In the genomic region with DNA sequence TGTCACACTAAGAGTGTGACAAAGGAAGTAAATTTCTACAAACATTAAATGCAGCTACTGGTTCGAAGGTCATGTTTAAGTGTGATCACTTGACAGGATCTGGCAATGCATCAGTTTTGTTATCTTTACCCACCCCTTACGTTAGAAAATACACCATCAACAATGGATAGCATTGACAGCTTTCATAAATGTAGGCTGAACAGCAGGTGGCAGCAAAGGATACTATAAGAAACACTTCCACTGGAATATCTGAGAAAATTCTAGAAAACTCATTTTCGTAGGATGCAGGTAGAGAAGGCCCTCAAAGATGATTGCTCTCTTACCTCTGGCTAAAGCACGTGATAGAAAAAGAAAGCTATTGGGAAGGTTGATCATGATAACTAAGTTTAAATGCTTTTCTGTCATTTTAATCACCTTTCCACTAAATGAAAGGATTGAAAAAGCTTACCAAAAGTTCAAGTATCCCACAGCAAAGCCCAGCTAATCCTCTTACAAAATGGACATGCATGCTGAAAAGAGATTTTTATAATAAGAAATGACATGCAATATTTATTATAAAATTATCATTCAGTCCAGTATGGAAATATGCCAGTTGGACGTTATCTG, we compare ENCODE assay signal across 10 cellular contexts.
DNase-seq lines count a peak whose midpoint lies in the region; ATAC-seq and TF ChIP-seq lines count a peak whose summit lies in the region.
"Had no signal": no experiment of that assay in that cellular context is flagged by ENCODE, and none has a peak within 500 bp of the region (broad histone marks: within the 10 kb centered on the region; RNA-seq: fewer than 3 reads in every experiment).

No MANE protein-coding gene starts in this region.

- in situ Hi-C loops in T47D (cut with HindIII; ENCODE audit: low pct_unique_long_range_greater_than_20kb, low sequenced_read_pairs): no loop called here

- no peak overlapping the region for H3K27ac Mint-ChIP-seq in natural killer cell
- H3K27ac Mint-ChIP-seq: naive B cell, T-cell had no signal

- no peaks in the 10 kb centered on the region for H3K9me3 Mint-ChIP-seq in natural killer cell
- H3K9me3 Mint-ChIP-seq: T-cell had no signal

- H3K4me3 Mint-ChIP-seq in natural killer cell: no peak overlapping the region
- H3K4me3 Mint-ChIP-seq: naive B cell, T-cell had no signal

- peaks cover 10 to 11% of the 10 kb centered on the region in 2 donors for H3K4me1 Mint-ChIP-seq in natural killer cell

- peaks cover 13 to 31% of the 10 kb centered on the region in 2 donors for H3K27me3 Mint-ChIP-seq in natural killer cell (ENCODE audit: low read depth in 2 of 2)

- DNase-seq in DMS153 treated with DMSO at 0.1 percent for 48 hours (lab: John Stamatoyannopoulos, UW; ENCODE audit: unreplicated experiment): peak; percentile 27
- peak; percentile 44 for DNase-seq in NCI-H2171 (lab: John Stamatoyannopoulos, UW)
- DNase-seq in T47D (ENCODE audit: low read depth in 1 of 2, low spot score in 1 of 2): peak; percentile 60 to 61
- DNase-seq in medulla oblongata (ENCODE audit: extremely low spot score): peak; percentile 81
- no peak for DNase-seq in stimulated activated CD4-positive, alpha-beta T cell treated with anti-CD3 and anti-CD28 coated beads, Interleukin-4, amount 100 ng/mL, for 1 hour
- no peak for DNase-seq in natural killer cell
- DNase-seq: naive B cell had no signal

- peak; percentile 44 for ATAC-seq in GM21360 (IDR thresholded peaks at IDR 0.05; ENCODE audit: unreplicated experiment)
- ATAC-seq in GM18502 (IDR thresholded peaks at IDR 0.05; ENCODE audit: poor library complexity, unreplicated experiment): no peak
- ATAC-seq in natural killer cell: no peak
- ATAC-seq: T-cell had no signal

- intact Hi-C loops in natural killer cell (cut with micrococcal nuclease): no loop called here

- no peak for TF ChIP-seq CTCF in natural killer cell (IDR thresholded peaks at IDR 0.05)

- H3K36me3 Mint-ChIP-seq in natural killer cell: no peaks in the 10 kb centered on the region
- H3K36me3 Mint-ChIP-seq: naive B cell, T-cell had no signal

Comparison
In these comparisons a context has a peak if more than half of its experiments do, and no peak if none do; other contexts are left out.
1. DNase-seq: peak in DMS153 treated with DMSO at 0.1 percent for 48 hours (single experiment), NCI-H2171 (single experiment), T47D (2 of 2) and medulla oblongata (single experiment); none in stimulated activated CD4-positive, alpha-beta T cell treated with anti-CD3 and anti-CD28 coated beads, Interleukin-4, amount 100 ng/mL, for 1 hour (single experiment) and natural killer cell (single experiment).